8 cellular contexts compared by ENCODE assay signal in genomic region chr9:114464652-114465051, GRCh38.
"Had no signal": no experiment of that assay in that cellular context is flagged by ENCODE, and none has a peak within 500 bp of the region (broad histone marks: within the 10 kb centered on the region; RNA-seq: fewer than 3 reads in every experiment).

No MANE protein-coding gene starts in this region.

- ATAC-seq: K562 had no signal

- H3K4me2 ChIP-seq: KMS-11 had no signal

- H3K9ac ChIP-seq: KMS-11 had no signal

- DNase-seq: IMR-90, Karpas-422, KBM-7, KG1 had no signal

- FAIRE-seq: HTR-8/SVneo, K562 had no signal

- H3K4me3 ChIP-seq: K562 had no signal

- H3K27ac ChIP-seq: HL-60, KMS-11 had no signal
